Comparison of ENCODE assay signal across 8 cellular contexts in genomic region chr3:51975857-51976549, GRCh38. TPM values are rescaled to one million over a fixed set of nuclear protein-coding genes. Genes with fewer than 3 reads are reported as not detected.
DNase-seq lines count a peak whose midpoint lies in the region; ATAC-seq, FAIRE-seq and TF ChIP-seq lines count a peak whose summit lies in the region.

No MANE protein-coding gene starts in this region.

- H3K79me2 ChIP-seq in H1 (ENCODE audit: control insufficient read depth in 1 of 2, insufficient read depth in 2 of 2, low read length in 2 of 2) = no peaks in the 10 kb centered on the region

- POLR2A ChIA-PET in AG04449 (lab: Yijun Ruan, JAX) (no interaction called here), T-cell (lab: Charles Lee) (no interaction called here), H1 (lab: Charles Lee; ENCODE audit: partially characterized antibody) (interaction anchor here (1.4 to 29.3 kb wide), 3 partner anchors 5 to 33 kb away, joined by 3 to 923 read pairs (median 923); partner anchors contain the start of genes ABHD14A, ABHD14B, ACY1 and PCBP4)

- H3K9me3 Mint-ChIP-seq in T-cell = no peaks in the 10 kb centered on the region

- TF ChIP-seq EP300 in H1 (IDR thresholded peaks at IDR 0.05; ENCODE audit: borderline replicate concordance in 1 of 2, low read depth in 2 of 2, low read length in 2 of 2) = no peak

- WGBS in H1 (ENCODE audit: extremely low coverage in 1 of 2, insufficient coverage in 1 of 2, insufficient read length in 1 of 2, insufficient replicate concordance in 2 of 2, low coverage in 1 of 2, low lambda C conversion rate in 2 of 2, missing lambda C conversion rate in 1 of 2), 2 experiments = 49% methylated on average over 44 of the region's 45 CpGs; no CpG with 5 or more reads in 1 of the 2 experiments
- 54 to 65% methylated on average over 28 to 43 of the region's 45 CpGs for WGBS in mesodermal cell (ENCODE audit: insufficient coverage in 2 of 2), 2 experiments

- H4K91ac ChIP-seq in H1 (replicated peaks; ENCODE audit: insufficient read length, low read length) = no peak overlapping the region

- H2BK15ac ChIP-seq in H1 (ENCODE audit: low read length) = no peak overlapping the region

- H3K36me3 Mint-ChIP-seq in T-cell = no peaks in the 10 kb centered on the region

- H3K4me3 ChIP-seq in AG04449 (ENCODE audit: low read depth, low read length) = peak overlapping the region; percentile 89
- H3K4me3 ChIP-seq in H1 (ENCODE audit: extremely low read depth in 1 of 4, insufficient read depth in 2 of 4, low read depth in 3 of 4, low read length in 4 of 4) = peak overlapping the region in 2 of 4 experiments; percentile 44 to 64; a peak in 5 of 8 replicates
- H3K4me3 ChIP-seq in mesodermal cell (ENCODE audit: extremely low read depth, insufficient read depth, low read length, poor library complexity, severe bottlenecking) = peak overlapping the region; percentile 54

- CTCF ChIA-PET in AG04449 (lab: Yijun Ruan, JAX) (interaction anchor here (3.3 to 5.4 kb wide), 4 partner anchors 14 to 34 kb away, joined by 23 to 74 read pairs (median 50); partner anchors contain the start of genes GPR62, PARP3 and RRP9), T-cell (lab: Charles Lee) (no interaction called here), H1 (lab: Charles Lee; ENCODE audit: partially characterized antibody) (interaction anchor here (1.1 to 1.4 kb wide), 2 partner anchors 18 to 77 kb away, joined by 3 read pairs; no protein-coding TSS in a partner anchor)

- DNase-seq in AG04449 (ENCODE audit: low read depth, low spot score) = no peak
- peak in 6 of 34 experiments; percentile 17 to 25 (median 21) for DNase-seq in T-cell
- peak in 1 of 2 experiments; percentile 80 for DNase-seq in H1 (ENCODE audit: low read depth in 1 of 2, low spot score in 2 of 2)
- no peak for DNase-seq in NAMALWA (ENCODE audit: low spot score)

- H4K5ac ChIP-seq in H1 (ENCODE audit: insufficient read length, low read depth, low read length) = no peak overlapping the region

- H4K20me1 ChIP-seq in H1 (replicated peaks in 1 of 2; ENCODE audit: control insufficient read depth in 1 of 2, insufficient read depth in 2 of 2, low read length in 2 of 2) = peaks cover 0 to 6% of the 10 kb centered on the region in 2 experiments

- H3K27me3 ChIP-seq in H1 (replicated peaks in 1 of 4; ENCODE audit: control insufficient read depth in 3 of 4, extremely low read depth in 1 of 4, insufficient read depth in 3 of 4, low read length in 3 of 4) = peaks cover 2 to 32% (median 24%) of the 10 kb centered on the region in 4 experiments; a peak in 6 of 7 replicates

- TF ChIP-seq RAD21 in H1 (IDR thresholded peaks at IDR 0.05 in 1 of 2, conservative IDR thresholded peaks at IDR 0.05 in 1 of 2; ENCODE audit: low read depth in 2 of 2, low read length in 2 of 2) = peak in 1 of 2 experiments; percentile 26; a peak in 1 of 4 replicates

- no peak overlapping the region for H4K8ac ChIP-seq in H1 (ENCODE audit: extremely low read depth, insufficient read depth, low read length)

- ATAC-seq in T-cell (replicated peaks in 1 of 4) (no peak), GM21423 (IDR thresholded peaks at IDR 0.05; ENCODE audit: unreplicated experiment) (no peak)

- H3K56ac ChIP-seq in H1 (replicated peaks; ENCODE audit: insufficient read length, low read depth, low read length) = no peak overlapping the region

- peaks cover 5% of the 10 kb centered on the region for H3K79me1 ChIP-seq in H1 (ENCODE audit: low read depth, low read length)

- H3K14ac ChIP-seq in H1 (ENCODE audit: insufficient read length) = no peak overlapping the region

- no peak overlapping the region for H3K9ac ChIP-seq in H1 (replicated peaks in 1 of 4; ENCODE audit: extremely low read depth in 1 of 4, low read depth in 3 of 4, low read length in 3 of 4)

- H3K27ac Mint-ChIP-seq in T-cell = peak overlapping the region; percentile 85 to 90

- no peak overlapping the region for H3K23ac ChIP-seq in H1 (ENCODE audit: insufficient read length)

- no peak overlapping the region for H2AFZ ChIP-seq in H1 (ENCODE audit: low read length)

- H2BK5ac ChIP-seq in H1 (ENCODE audit: low read depth, low read length) = no peak overlapping the region

- peak overlapping the region; percentile 81 to 94 (median 90) for H3K4me3 Mint-ChIP-seq in T-cell

- peaks cover 6 to 21% (median 15%) of the 10 kb centered on the region in 4 experiments for H3K4me1 ChIP-seq in H1 (replicated peaks in 1 of 4; ENCODE audit: control insufficient read depth in 3 of 4, insufficient read depth in 4 of 4, low read length in 3 of 4)
- H3K4me1 ChIP-seq in mesodermal cell (ENCODE audit: control insufficient read depth, insufficient read depth, low read length, poor library complexity, severe bottlenecking) = peaks cover 21% of the 10 kb centered on the region

- H2BK120ac ChIP-seq in H1 (replicated peaks; ENCODE audit: low read depth, low read length) = no peak overlapping the region

- H2BK20ac ChIP-seq in H1 (ENCODE audit: low read length) = no peak overlapping the region

- TF ChIP-seq CTCF in AG04449 (IDR thresholded peaks at IDR 0.05; ENCODE audit: insufficient read depth, low read length, missing control alignments) = peak; percentile 4
- 0 out of 2 replicates have a peak, but pooled peaks have one; percentile 9 for TF ChIP-seq CTCF in GM12874 (IDR thresholded peaks at IDR 0.05; ENCODE audit: insufficient read depth, low read depth, low read length)
- TF ChIP-seq CTCF in H1 (IDR thresholded peaks at IDR 0.05; ENCODE audit: control extremely low read depth in 1 of 3, insufficient read depth in 1 of 3, low read depth in 1 of 3, low read length in 3 of 3) = peak in 1 of 3 experiments; percentile 24; a peak in 2 of 4 replicates

- FAIRE-seq in H1 (lab: Jason Lieb, UNC) = no peak

- peaks cover 38 to 53% (median 45%) of the 10 kb centered on the region in 3 donors for H3K4me1 Mint-ChIP-seq in T-cell

- H3K18ac ChIP-seq in H1 (ENCODE audit: extremely low read depth, low read length) = no peak overlapping the region

- H3K27me3 Mint-ChIP-seq in T-cell = no peaks in the 10 kb centered on the region

- H2BK12ac ChIP-seq in H1 (ENCODE audit: low read depth, low read length) = no peak overlapping the region

- H3K36me3 ChIP-seq in H1 (ENCODE audit: control insufficient read depth in 2 of 4, insufficient read depth in 4 of 4, low read length in 3 of 4) (no peaks in the 10 kb centered on the region), mesodermal cell (ENCODE audit: control insufficient read depth, insufficient read depth, low read length) (peaks cover 9% of the 10 kb centered on the region)

- peaks cover 10% of the 10 kb centered on the region for H3K23me2 ChIP-seq in H1 (ENCODE audit: low read depth, low read length)

- no peak overlapping the region for H3K27ac ChIP-seq in H1 (ENCODE audit: low read depth, low read length)
- H3K27ac ChIP-seq in mesodermal cell (ENCODE audit: low read depth, low read length, severe bottlenecking) = no peak overlapping the region
- H3K27ac ChIP-seq in temporal lobe (ENCODE audit: low read depth, low read length) = peak overlapping the region; percentile 96

- no peak for TF ChIP-seq POLR2A in H1 (IDR thresholded peaks at IDR 0.05; ENCODE audit: control extremely low read depth in 1 of 2, low read depth in 2 of 2, low read length in 2 of 2)

- H2AK5ac ChIP-seq in H1 (ENCODE audit: low read depth, low read length) = 0 out of 2 replicates have a peak overlapping the region, but pooled peaks have one; percentile 70

- H3K4ac ChIP-seq in H1 (replicated peaks; ENCODE audit: insufficient read length, low read depth, low read length) = no peak overlapping the region

- peak overlapping the region; percentile 83 for H3K4me2 ChIP-seq in H1 (ENCODE audit: insufficient read depth in 1 of 2, low read depth in 2 of 2, low read length in 2 of 2)

- H3K9me3 ChIP-seq in H1 (ENCODE audit: insufficient read depth in 2 of 2, low read depth in 1 of 2, low read length in 1 of 2) (no peaks in the 10 kb centered on the region; a peak in 1 of 4 replicates), mesodermal cell (ENCODE audit: control insufficient read depth, low read length) (no peaks in the 10 kb centered on the region)

RNA-seq across cellular contexts. Expression of gene ABHD14A, which starts 1.1 kb away (rescaled TPM):
- 10 to 100 TPM; 14.3 to 26.5 (median 20.8) TPM for total RNA-seq in T-cell
- 1.8 and 4.6 TPM in 2 replicates for total RNA-seq in H1 (2021; fragmentation: NEBNext Ultra II Directional; extraction: Animal tissue kit (Norgen Biotek cat#: 25700))
- 9.8 and 12.4 TPM in 2 replicates for polyA plus RNA-seq in H1 (2011; rRNA removed)
- polyA plus RNA-seq in H1 (2011; cell fraction: cytosol; rRNA removed) = 8.7 TPM
- 6.5 TPM for polyA plus RNA-seq in H1 (2011; cell fraction: nucleus; rRNA removed)
- polyA plus RNA-seq in H1 (2012, experiment 1 of 2) = 2.7 to 5.2 TPM (median 4.4 TPM) in 4 replicates
- 6.5 TPM for polyA plus RNA-seq in H1 (2012, experiment 2 of 2)
- 5.2 TPM for polyA plus RNA-seq in H1 (2013, experiment 1 of 2)
- 5.6 TPM for polyA plus RNA-seq in H1 (2013, experiment 2 of 2)
- polyA minus RNA-seq in H1 (2011; rRNA and poly(A)+ RNA removed) = 1.7 and 1.9 TPM in 2 replicates
- not detected for polyA minus RNA-seq in H1 (2011; cell fraction: cytosol; rRNA and poly(A)+ RNA removed)
- polyA minus RNA-seq in H1 (2011; cell fraction: nucleus; rRNA and poly(A)+ RNA removed) = 1.6 TPM
- 16.5 TPM for polyA plus RNA-seq in mesodermal cell (2013, experiment 1 of 2)
- 13.2 TPM for polyA plus RNA-seq in mesodermal cell (2013, experiment 2 of 2)
- 11.6 TPM for total RNA-seq in temporal lobe

RNA-seq across cellular contexts. Expression of gene ABHD14B, which starts 2.2 kb away (rescaled TPM):
- 10 to 100 TPM; 55.7 to 86.4 (median 78.5) TPM for total RNA-seq in T-cell
- 5.8 and 6.1 TPM in 2 replicates for total RNA-seq in H1 (2021; fragmentation: NEBNext Ultra II Directional; extraction: Animal tissue kit (Norgen Biotek cat#: 25700))
- 18.0 and 20.0 TPM in 2 replicates for polyA plus RNA-seq in H1 (2011; rRNA removed)
- polyA plus RNA-seq in H1 (2011; cell fraction: cytosol; rRNA removed) = 19.8 TPM
- 29.6 TPM for polyA plus RNA-seq in H1 (2011; cell fraction: nucleus; rRNA removed)
- 6.0 to 11.2 TPM (median 9.3 TPM) in 4 replicates for polyA plus RNA-seq in H1 (2012, experiment 1 of 2)
- 8.3 TPM for polyA plus RNA-seq in H1 (2012, experiment 2 of 2)
- polyA plus RNA-seq in H1 (2013, experiment 1 of 2) = 4.5 TPM
- 4.5 TPM for polyA plus RNA-seq in H1 (2013, experiment 2 of 2)
- 11.7 and 13.7 TPM in 2 replicates for polyA minus RNA-seq in H1 (2011; rRNA and poly(A)+ RNA removed)
- 9.2 TPM for polyA minus RNA-seq in H1 (2011; cell fraction: cytosol; rRNA and poly(A)+ RNA removed)
- 12.2 TPM for polyA minus RNA-seq in H1 (2011; cell fraction: nucleus; rRNA and poly(A)+ RNA removed)
- 11.2 TPM for polyA plus RNA-seq in mesodermal cell (2013, experiment 1 of 2)
- 11.4 TPM for polyA plus RNA-seq in mesodermal cell (2013, experiment 2 of 2)
- total RNA-seq in temporal lobe = 1.7 TPM

RNA-seq across cellular contexts. Expression of gene ACY1, which starts 7.3 kb away (rescaled TPM):
- 10 to 100 TPM in 3 of 5 donors, 1 to 10 TPM in 2; 6.2 to 19.0 (median 13.3) TPM for total RNA-seq in T-cell
- 45.5 and 48.3 TPM in 2 replicates for total RNA-seq in H1 (2021; fragmentation: NEBNext Ultra II Directional; extraction: Animal tissue kit (Norgen Biotek cat#: 25700))
- 113 and 189 TPM in 2 replicates for polyA plus RNA-seq in H1 (2011; rRNA removed)
- 84.0 TPM for polyA plus RNA-seq in H1 (2011; cell fraction: cytosol; rRNA removed)
- 135 TPM for polyA plus RNA-seq in H1 (2011; cell fraction: nucleus; rRNA removed)
- polyA plus RNA-seq in H1 (2012, experiment 1 of 2) = 34.5 to 75.6 TPM (median 65.5 TPM) in 4 replicates
- polyA plus RNA-seq in H1 (2012, experiment 2 of 2) = 75.0 TPM
- polyA plus RNA-seq in H1 (2013, experiment 1 of 2) = 33.1 TPM
- 31.7 TPM for polyA plus RNA-seq in H1 (2013, experiment 2 of 2)
- 58.7 and 82.2 TPM in 2 replicates for polyA minus RNA-seq in H1 (2011; rRNA and poly(A)+ RNA removed)
- 40.8 TPM for polyA minus RNA-seq in H1 (2011; cell fraction: cytosol; rRNA and poly(A)+ RNA removed)
- 47.3 TPM for polyA minus RNA-seq in H1 (2011; cell fraction: nucleus; rRNA and poly(A)+ RNA removed)
- 32.6 TPM for polyA plus RNA-seq in mesodermal cell (2013, experiment 1 of 2)
- polyA plus RNA-seq in mesodermal cell (2013, experiment 2 of 2) = 27.5 TPM
- 1.2 TPM for total RNA-seq in temporal lobe

RNA-seq across cellular contexts. Expression of gene PCBP4, which starts 8.7 kb away (rescaled TPM):
- total RNA-seq in T-cell (10 to 100 TPM; 11.7 to 33.3 (median 26.6) TPM), temporal lobe (32.5 TPM)
- total RNA-seq in H1 (2021; fragmentation: NEBNext Ultra II Directional; extraction: Animal tissue kit (Norgen Biotek cat#: 25700)) = 16.4 and 19.6 TPM in 2 replicates
- polyA plus RNA-seq in H1 (2011; rRNA removed) = 34.1 and 51.2 TPM in 2 replicates
- 41.2 TPM for polyA plus RNA-seq in H1 (2011; cell fraction: cytosol; rRNA removed)
- 89.0 TPM for polyA plus RNA-seq in H1 (2011; cell fraction: nucleus; rRNA removed)
- polyA plus RNA-seq in H1 (2012, experiment 1 of 2) = 15.1 to 28.4 TPM (median 24.5 TPM) in 4 replicates
- 20.6 TPM for polyA plus RNA-seq in H1 (2012, experiment 2 of 2)
- 12.3 TPM for polyA plus RNA-seq in H1 (2013, experiment 1 of 2)
- polyA plus RNA-seq in H1 (2013, experiment 2 of 2) = 12.9 TPM
- 12.4 and 14.2 TPM in 2 replicates for polyA minus RNA-seq in H1 (2011; rRNA and poly(A)+ RNA removed)
- polyA minus RNA-seq in H1 (2011; cell fraction: cytosol; rRNA and poly(A)+ RNA removed) = 13.5 TPM
- 15.1 TPM for polyA minus RNA-seq in H1 (2011; cell fraction: nucleus; rRNA and poly(A)+ RNA removed)
- 103 TPM for polyA plus RNA-seq in mesodermal cell (2013, experiment 1 of 2)
- polyA plus RNA-seq in mesodermal cell (2013, experiment 2 of 2) = 93.2 TPM

RNA-seq across cellular contexts. Expression of gene RPL29, which starts 19.7 kb away (rescaled TPM):
- 1,000 to 10,000 TPM; 1,518 to 1,711 (median 1,629) TPM for total RNA-seq in T-cell
- total RNA-seq in H1 (2021; fragmentation: NEBNext Ultra II Directional; extraction: Animal tissue kit (Norgen Biotek cat#: 25700)) = 1,467 and 1,476 TPM in 2 replicates
- polyA plus RNA-seq in H1 (2011; rRNA removed) = 2,660 and 3,062 TPM in 2 replicates
- polyA plus RNA-seq in H1 (2011; cell fraction: cytosol; rRNA removed) = 3,021 TPM
- polyA plus RNA-seq in H1 (2011; cell fraction: nucleus; rRNA removed) = 1,988 TPM
- 2,347 to 2,838 TPM (median 2,522 TPM) in 4 replicates for polyA plus RNA-seq in H1 (2012, experiment 1 of 2)
- polyA plus RNA-seq in H1 (2012, experiment 2 of 2) = 3,643 TPM
- 2,053 TPM for polyA plus RNA-seq in H1 (2013, experiment 1 of 2)
- polyA plus RNA-seq in H1 (2013, experiment 2 of 2) = 1,963 TPM
- polyA minus RNA-seq in H1 (2011; rRNA and poly(A)+ RNA removed) = 1,098 and 1,191 TPM in 2 replicates
- 1,141 TPM for polyA minus RNA-seq in H1 (2011; cell fraction: cytosol; rRNA and poly(A)+ RNA removed)
- 716 TPM for polyA minus RNA-seq in H1 (2011; cell fraction: nucleus; rRNA and poly(A)+ RNA removed)
- 2,047 TPM for polyA plus RNA-seq in mesodermal cell (2013, experiment 1 of 2)
- 1,829 TPM for polyA plus RNA-seq in mesodermal cell (2013, experiment 2 of 2)
- 619 TPM for total RNA-seq in temporal lobe

Comparison
In these comparisons a context has a peak if more than half of its experiments do, and no peak if none do; other contexts are left out.
1. CTCF ChIA-PET loops: an anchor here in AG04449 (3.3 to 5.4 kb wide) and H1 (1.1 to 1.4 kb wide); none called in T-cell.